ENCODE assay signal across 18 cellular contexts in the genomic region with DNA sequence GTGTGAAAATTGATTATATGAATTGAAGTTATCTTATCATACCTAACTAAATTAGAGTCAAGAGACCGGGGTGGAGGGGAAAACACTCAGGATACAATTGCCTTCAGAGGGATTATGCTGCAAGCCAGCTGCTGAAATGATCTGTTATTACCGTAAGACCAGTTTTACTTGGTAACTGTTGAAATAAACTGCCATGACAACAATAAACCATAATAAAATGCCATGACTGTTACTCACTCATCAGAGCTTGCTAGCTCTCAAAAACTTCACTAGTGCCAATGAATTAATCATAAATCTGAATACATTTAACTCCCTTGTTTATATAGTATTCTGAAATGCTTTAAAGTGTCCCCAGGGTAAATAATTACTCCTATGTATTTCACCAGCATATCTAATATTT.
A peak's percentile ranks its signal among the peaks of the same experiment; 100 is the strongest.
DNase-seq lines count a peak whose midpoint lies in the region; ATAC-seq, FAIRE-seq and TF ChIP-seq lines count a peak whose summit lies in the region.
"Had no signal": no experiment of that assay in that cellular context is flagged by ENCODE, and none has a peak within 500 bp of the region (broad histone marks: within the 10 kb centered on the region; RNA-seq: fewer than 3 reads in every experiment).

No MANE protein-coding gene starts in this region.

- H4K91ac ChIP-seq in mesenchymal stem cell (ENCODE audit: low read length): no peak overlapping the region

- H3K23ac ChIP-seq in mesenchymal stem cell (ENCODE audit: low read length in 2 of 2): no peak overlapping the region

- H3K36me3 ChIP-seq in mesenchymal stem cell (ENCODE audit: control insufficient read depth in 1 of 2, insufficient read depth in 2 of 2, low read depth in 1 of 2, low read length in 2 of 2): no peaks in the 10 kb centered on the region

- peak overlapping the region; percentile 74 for H3K9ac ChIP-seq in mesenchymal stem cell (ENCODE audit: low read length)

- no peak overlapping the region for H2AK5ac ChIP-seq in mesenchymal stem cell (ENCODE audit: low read length, severe bottlenecking)

- H2BK15ac ChIP-seq in mesenchymal stem cell (ENCODE audit: low read depth, poor library complexity, severe bottlenecking): no peak overlapping the region

- H3K9me3 ChIP-seq in mesenchymal stem cell (ENCODE audit: control insufficient read depth, low read length): no peaks in the 10 kb centered on the region

- no peak overlapping the region for H3K4me3 Mint-ChIP-seq in type B pancreatic cell
- H3K4me3 Mint-ChIP-seq: activated CD4-positive, alpha-beta T cell treated with anti-CD3 and anti-CD28 coated beads, Interleukin-2, amount 10 ng/mL, durations not matched to agents 24 days and 14 days; CD8-positive, alpha-beta T cell; IgD-negative memory B cell had no signal

- WGBS in mesenchymal stem cell: 96% methylated on average over 2 of the region's 2 CpGs

- no peak overlapping the region for H3K18ac ChIP-seq in mesenchymal stem cell (ENCODE audit: low read depth in 1 of 2, low read length in 2 of 2)

- H2AFZ ChIP-seq in mesenchymal stem cell (ENCODE audit: low read depth, low read length): no peak overlapping the region

- H3K4me3 ChIP-seq in mesenchymal stem cell (ENCODE audit: insufficient read depth in 1 of 2, low read depth in 1 of 2, low read length in 2 of 2): no peak overlapping the region

- H3K79me1 ChIP-seq in mesenchymal stem cell (replicated peaks; ENCODE audit: low read length, poor library complexity, severe bottlenecking): no peaks in the 10 kb centered on the region

- no peaks in the 10 kb centered on the region for H3K4me1 ChIP-seq in mesenchymal stem cell (ENCODE audit: control insufficient read depth, insufficient read depth, low read depth, low read length)

- H3K4ac ChIP-seq in mesenchymal stem cell (ENCODE audit: low read depth in 1 of 2, low read length in 2 of 2): no peak overlapping the region

- FAIRE-seq in HTR-8/SVneo (lab: Jason Lieb, UNC): no peak
- FAIRE-seq: H1 had no signal

- no peak overlapping the region for H2BK12ac ChIP-seq in mesenchymal stem cell (ENCODE audit: low read length in 2 of 2)

- H3K27me3 Mint-ChIP-seq in type B pancreatic cell: no peaks in the 10 kb centered on the region
- H3K27me3 Mint-ChIP-seq: activated CD4-positive, alpha-beta T cell treated with anti-CD3 and anti-CD28 coated beads, Interleukin-2, amount 10 ng/mL, durations not matched to agents 24 days and 14 days; IgD-negative memory B cell had no signal

- peak; percentile 40 for DNase-seq in AG20443 (ENCODE audit: low spot score)
- peak; percentile 6 for DNase-seq in HTR-8/SVneo (ENCODE audit: insufficient read length, low spot score)
- peak; percentile 72 for DNase-seq in dedifferentiated amniotic fluid mesenchymal stem cell (ENCODE audit: extremely low spot score)
- peak; percentile 27 for DNase-seq in mesenchymal stem cell
- no peak for DNase-seq in type B pancreatic cell (ENCODE audit: extremely low spot score, unreplicated experiment)
- DNase-seq in GOT3 (lab: John Stamatoyannopoulos, UW): no peak
- DNase-seq: activated CD4-positive, alpha-beta T cell treated with anti-CD3 and anti-CD28 coated beads, Interleukin-2, amount 10 ng/mL, durations not matched to agents 24 days and 14 days; CD8-positive, alpha-beta T cell; cerebellar nuclear complex; glutamatergic neuron; NCI-H1694; posterior cingulate gyrus; stimulated activated CD4-positive, alpha-beta T cell treated with anti-CD3 and anti-CD28 coated beads, Interleukin-2, amount 100 ng/mL, for 48 hours; stimulated activated naive CD4-positive, alpha-beta T cell treated with Interleukin-2 at 50 U/mL for 16 hours had no signal

- H3K4me1 Mint-ChIP-seq in type B pancreatic cell (ENCODE audit: unreplicated experiment): peaks cover 7% of the 10 kb centered on the region
- H3K4me1 Mint-ChIP-seq: activated CD4-positive, alpha-beta T cell treated with anti-CD3 and anti-CD28 coated beads, Interleukin-2, amount 10 ng/mL, durations not matched to agents 24 days and 14 days had no signal

- no peak overlapping the region for H3K27ac ChIP-seq in mesenchymal stem cell (ENCODE audit: low read length, poor library complexity, severe bottlenecking)

- no peaks in the 10 kb centered on the region for H3K36me3 Mint-ChIP-seq in type B pancreatic cell
- H3K36me3 Mint-ChIP-seq: CD8-positive, alpha-beta T cell had no signal

- no peak overlapping the region for H3K14ac ChIP-seq in mesenchymal stem cell (ENCODE audit: low read length in 2 of 2)

- no peaks in the 10 kb centered on the region for H3K27me3 ChIP-seq in mesenchymal stem cell (ENCODE audit: control insufficient read depth in 1 of 2, insufficient read depth in 1 of 2, low read length in 2 of 2)

- no peak overlapping the region for H2BK5ac ChIP-seq in mesenchymal stem cell (ENCODE audit: low read depth, low read length, poor library complexity, severe bottlenecking)

- H2BK120ac ChIP-seq in mesenchymal stem cell (ENCODE audit: low read depth, low read length): no peak overlapping the region

- H3K9me3 Mint-ChIP-seq in type B pancreatic cell: no peaks in the 10 kb centered on the region
- H3K9me3 Mint-ChIP-seq: CD8-positive, alpha-beta T cell had no signal

- H3K27ac Mint-ChIP-seq in type B pancreatic cell: no peak overlapping the region
- H3K27ac Mint-ChIP-seq: activated CD4-positive, alpha-beta T cell treated with anti-CD3 and anti-CD28 coated beads, Interleukin-2, amount 10 ng/mL, durations not matched to agents 24 days and 14 days; CD8-positive, alpha-beta T cell; IgD-negative memory B cell had no signal

- no peak for TF ChIP-seq CTCF in type B pancreatic cell (conservative IDR thresholded peaks at IDR 0.05)

- no peak overlapping the region for H3K4me2 ChIP-seq in mesenchymal stem cell (ENCODE audit: low read length, poor library complexity, severe bottlenecking)

- H4K8ac ChIP-seq in mesenchymal stem cell (ENCODE audit: low read length): no peak overlapping the region

- ATAC-seq in GM18907 (IDR thresholded peaks at IDR 0.05; ENCODE audit: unreplicated experiment) (no peak), HG02642 (IDR thresholded peaks at IDR 0.05; ENCODE audit: poor library complexity, unreplicated experiment) (no peak)
- ATAC-seq: CD8-positive, alpha-beta T cell had no signal

Comparison
In these comparisons a context has a peak if more than half of its experiments do, and no peak if none do; other contexts are left out.
1. DNase-seq: peak in AG20443 (single experiment), HTR-8/SVneo (single experiment), dedifferentiated amniotic fluid mesenchymal stem cell (single experiment) and mesenchymal stem cell (single experiment); none in type B pancreatic cell (single experiment) and GOT3 (single experiment).